Comparison of ENCODE assay signal across 17 cellular contexts in genomic region chr9:131807131-131807990, GRCh38.
DNase-seq lines count a peak whose midpoint lies in the region; ATAC-seq, FAIRE-seq and TF ChIP-seq lines count a peak whose summit lies in the region.
"Had no signal": no experiment of that assay in that cellular context is flagged by ENCODE, and none has a peak within 500 bp of the region (broad histone marks: within the 10 kb centered on the region; RNA-seq: fewer than 3 reads in every experiment).

No MANE protein-coding gene starts in this region.

- 0 out of 2 replicates have a peak, but pooled peaks cover 5% of the 10 kb centered on the region for H4K20me1 ChIP-seq in HepG2 (ENCODE audit: insufficient read depth, low read length)

- BruUV-seq in HepG2 (replicated peaks; lab: Mats Ljungman, UMichigan): no TSS peak

- peak in 2 of 3 experiments; percentile 77 to 88 for DNase-seq in NCI-H1417 (lab: John Stamatoyannopoulos, UW)
- no peak for DNase-seq in NCI-H1417 treated with DMSO at 0.1 percent for 48 hours (lab: John Stamatoyannopoulos, UW)
- DNase-seq in NT2/D1 (ENCODE audit: low read depth, low spot score): peak; percentile 75
- peak; percentile 3 for DNase-seq in renal cortical epithelial cell (ENCODE audit: low read depth)
- no peak for DNase-seq in amniotic stem cell (lab: John Stamatoyannopoulos, UW)
- no peak for DNase-seq in ureter (ENCODE audit: low spot score)
- DNase-seq in HepG2 (ENCODE audit: low spot score): no peak
- DNase-seq: C1 segment of cervical spinal cord; effector CD4-positive, alpha-beta T cell; esophagus squamous epithelium; mesenchymal stem cell; NCI-H187; NCI-H510A treated with DMSO at 0.1 percent for 48 hours; stimulated activated CD8-positive, alpha-beta memory T cell treated with anti-CD3 and anti-CD28 coated beads, Interleukin-4, amount 100 ng/mL, for 48 hours had no signal

- H3K27me3 ChIP-seq in NT2/D1 (ENCODE audit: insufficient read depth, insufficient read length): no peaks in the 10 kb centered on the region
- no peaks in the 10 kb centered on the region for H3K27me3 ChIP-seq in iPS-15b (ENCODE audit: control insufficient read depth, insufficient read depth, low read length)
- peaks cover 4 to 52% of the 10 kb centered on the region in 2 experiments; a peak in 4 of 5 replicates for H3K27me3 ChIP-seq in HepG2 (ENCODE audit: control insufficient read depth in 1 of 2, insufficient read depth in 2 of 2, low read length in 2 of 2)

- FAIRE-seq in HepG2 (lab: Jason Lieb, UNC): no peak

- no peak overlapping the region for H2AFZ ChIP-seq in HepG2 (ENCODE audit: low read length)

- no peak overlapping the region for H3K4me2 ChIP-seq in HepG2 (ENCODE audit: low read depth, low read length)

- no peak for TF ChIP-seq CTCF in HepG2 (CRISPR knock-in tag; IDR thresholded peaks at IDR 0.05)

- ATAC-seq in HepG2: no peak
- ATAC-seq: naive thymus-derived CD8-positive, alpha-beta T cell had no signal

- H3K4me3 ChIP-seq in NT2/D1 (ENCODE audit: insufficient read length, low read depth) (peak overlapping the region; percentile 22), iPS-15b (ENCODE audit: low read depth, low read length) (peak overlapping the region; percentile 40), HepG2 (replicated peaks in 1 of 3; ENCODE audit: insufficient read depth in 1 of 3, low read depth in 2 of 3, low read length in 3 of 3) (no peak overlapping the region)
- H3K4me3 ChIP-seq: esophagus squamous epithelium, SJSA1 had no signal

- CTCF ChIA-PET in HepG2 (lab: Yijun Ruan, JAX; ENCODE audit: low intra/inter-chr PET ratio, low total read pairs): no interaction called here

- H3K79me2 ChIP-seq in HepG2 (ENCODE audit: insufficient read depth, low read length): no peaks in the 10 kb centered on the region

- H3K36me3 ChIP-seq in NT2/D1 (ENCODE audit: insufficient read depth, insufficient read length, low read length): no peaks in the 10 kb centered on the region
- H3K36me3 ChIP-seq in iPS-15b (ENCODE audit: control insufficient read depth, insufficient read depth, low read length): no peaks in the 10 kb centered on the region
- H3K36me3 ChIP-seq in HepG2 (replicated peaks in 1 of 2; ENCODE audit: control insufficient read depth in 1 of 2, insufficient read depth in 2 of 2, low read length in 2 of 2): no peaks in the 10 kb centered on the region
- H3K36me3 ChIP-seq: esophagus squamous epithelium, SJSA1 had no signal

- H3K27ac ChIP-seq in HepG2 (ENCODE audit: extremely low read length, insufficient read depth, low read length): no peak overlapping the region
- H3K27ac ChIP-seq: esophagus squamous epithelium, SJSA1 had no signal

- intact Hi-C loops in HepG2 (cut with micrococcal nuclease; ENCODE audit: unreplicated experiment): no loop called here

- TF ChIP-seq EP300 in HepG2 (IDR thresholded peaks at IDR 0.05; ENCODE audit: low read depth in 2 of 2, low read length in 2 of 2) (no peak), HepG2 (CRISPR knock-in tag; IDR thresholded peaks at IDR 0.05; ENCODE audit: borderline replicate concordance) (no peak)

- no peak for TF ChIP-seq POLR2A in HepG2 (IDR thresholded peaks at IDR 0.05; ENCODE audit: insufficient read depth in 1 of 2, low read depth in 2 of 2, low read length in 2 of 2)

- H3K9me3 ChIP-seq in NT2/D1 (ENCODE audit: insufficient read depth, low read length) (no peaks in the 10 kb centered on the region), iPS-15b (ENCODE audit: control insufficient read depth, insufficient read depth, low read length) (no peaks in the 10 kb centered on the region), HepG2 (ENCODE audit: low read length) (no peaks in the 10 kb centered on the region)
- H3K9me3 ChIP-seq: esophagus squamous epithelium, SJSA1 had no signal

- in situ Hi-C loops in HepG2 (cut with HindIII; ENCODE audit: extremely low pct_ligation_motif_present, low pct_unique_long_range_greater_than_20kb): no loop called here

- H3K4me1 ChIP-seq in NT2/D1 (ENCODE audit: insufficient read depth, insufficient read length): peaks cover 7% of the 10 kb centered on the region
- H3K4me1 ChIP-seq in iPS-15b (ENCODE audit: control insufficient read depth, insufficient read depth, low read length): peaks cover 9% of the 10 kb centered on the region
- H3K4me1 ChIP-seq in HepG2 (ENCODE audit: insufficient read depth, low read length): no peaks in the 10 kb centered on the region
- H3K4me1 ChIP-seq: SJSA1 had no signal

- no peak for TF ChIP-seq RAD21 in HepG2 (CRISPR knock-in tag; IDR thresholded peaks at IDR 0.05)

- H3K9ac ChIP-seq in NT2/D1 (ENCODE audit: insufficient read length, low read depth) (peak overlapping the region; percentile 53), iPS-15b (ENCODE audit: low read depth, low read length) (no peak overlapping the region), HepG2 (ENCODE audit: insufficient read depth, low read depth, low read length) (no peak overlapping the region)

- POLR2A ChIA-PET in HepG2 (lab: Yijun Ruan, JAX): no interaction called here

- WGBS in HepG2 (ENCODE audit: low lambda C conversion rate): 12% methylated on average over 17 of the region's 19 CpGs

TF ChIP-seq in HepG2, 621 proteins besides CTCF, POLR2A, EP300 and RAD21:
- TF ChIP-seq ZNF7 (CRISPR knock-in tag; IDR thresholded peaks at IDR 0.05) (no peak), ZZZ3 (CRISPR knock-in tag; IDR thresholded peaks at IDR 0.05; ENCODE audit: borderline replicate concordance) (no peak), RCOR2 (CRISPR knock-in tag; IDR thresholded peaks at IDR 0.05) (no peak), HNRNPK (IDR thresholded peaks at IDR 0.05; ENCODE audit: low read depth, low read length, poor library complexity, severe bottlenecking) (no peak), ZNF138 (CRISPR knock-in tag; IDR thresholded peaks at IDR 0.05; ENCODE audit: low read depth) (no peak), ARNTL (CRISPR knock-in tag; IDR thresholded peaks at IDR 0.05) (no peak), ZNF83 (CRISPR knock-in tag; IDR thresholded peaks at IDR 0.05; ENCODE audit: borderline replicate concordance) (no peak), ZNF460 (CRISPR knock-in tag; IDR thresholded peaks at IDR 0.05; ENCODE audit: borderline replicate concordance) (no peak), ZNF431 (CRISPR knock-in tag; IDR thresholded peaks at IDR 0.05; ENCODE audit: borderline replicate concordance, low read depth) (no peak), ZNF296 (CRISPR knock-in tag; conservative IDR thresholded peaks at IDR 0.05) (no peak), ZFP36L1 (CRISPR knock-in tag; IDR thresholded peaks at IDR 0.05) (no peak), ZSCAN21 (CRISPR knock-in tag; IDR thresholded peaks at IDR 0.05; ENCODE audit: borderline replicate concordance) (no peak), ASH2L (IDR thresholded peaks at IDR 0.05; ENCODE audit: insufficient read length, low read depth, low read length) (no peak)

Comparison
In these comparisons a context has a peak if more than half of its experiments do, and no peak if none do; other contexts are left out.
1. DNase-seq: peak in NCI-H1417 (2 of 3), NT2/D1 (single experiment) and renal cortical epithelial cell (single experiment); none in NCI-H1417 treated with DMSO at 0.1 percent for 48 hours (single experiment), amniotic stem cell (single experiment), ureter (single experiment) and HepG2 (single experiment).
2. H3K4me3 ChIP-seq: peak in NT2/D1 (single experiment) and iPS-15b (single experiment); none in HepG2 (0 of 3).